In the genomic region with DNA sequence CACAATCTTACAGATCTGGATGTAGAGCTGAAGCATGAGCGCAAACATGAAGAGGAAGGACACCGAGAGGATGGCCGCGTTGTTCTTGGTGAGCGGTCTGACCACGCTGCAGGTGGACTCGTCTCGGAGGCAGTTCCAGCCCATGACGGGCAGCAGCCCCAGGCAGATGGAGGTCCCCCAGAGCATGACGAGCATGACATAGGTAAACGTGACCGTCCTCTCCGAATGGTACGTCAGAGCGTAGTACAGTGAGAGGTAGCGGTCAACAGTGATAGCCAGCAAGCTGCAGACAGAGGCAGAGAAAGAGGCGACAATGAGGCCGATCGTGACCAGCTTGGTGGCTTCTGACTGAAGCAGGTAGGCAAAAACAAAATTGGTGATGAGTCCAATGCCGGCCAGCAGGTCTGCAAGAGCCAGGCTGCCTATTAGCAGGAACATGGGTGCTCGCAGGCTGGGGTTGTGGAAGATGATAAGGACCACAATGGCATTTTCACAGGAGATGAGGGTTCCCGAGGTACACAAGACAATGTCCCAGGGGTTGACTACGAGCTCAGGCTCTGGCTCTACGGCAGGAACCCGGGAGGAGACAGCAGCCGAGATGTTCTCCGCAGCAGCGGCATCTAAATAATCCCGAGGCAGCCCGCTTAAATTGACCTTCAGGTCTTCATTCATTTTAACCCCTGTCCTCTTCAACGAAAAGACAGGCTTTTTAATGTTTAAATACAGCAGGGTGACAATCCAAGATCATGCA, we compare ENCODE assay signal across 9 cellular contexts. TPM values are rescaled to one million over a fixed set of nuclear protein-coding genes. Genes with fewer than 3 reads are reported as not detected.
DNase-seq lines count a peak whose midpoint lies in the region; ATAC-seq and TF ChIP-seq lines count a peak whose summit lies in the region.
"Had no signal": no experiment of that assay in that cellular context is flagged by ENCODE, and none has a peak within 500 bp of the region (broad histone marks: within the 10 kb centered on the region; RNA-seq: fewer than 3 reads in every experiment).

No MANE protein-coding gene starts in this region.

- H3K4me1 ChIP-seq in suprapubic skin = peaks cover 15% of the 10 kb centered on the region
- no peaks in the 10 kb centered on the region; the same call in 1 of the 2 replicates for H3K4me1 ChIP-seq in SJCRH30

- no peak for ATAC-seq in activated T-cell treated with anti-CD3 and anti-CD28 coated beads, Interleukin-2, amount 50 U/mL, for 4 hours
- ATAC-seq in activated naive CD8-positive, alpha-beta T cell treated with anti-CD3 and anti-CD28 coated beads, Interleukin-2, amount 50 U/mL, for 24 hours = no peak
- ATAC-seq in GM19463 (IDR thresholded peaks at IDR 0.05; ENCODE audit: unreplicated experiment) = no peak

- H3K36me3 Mint-ChIP-seq in activated T-cell treated with anti-CD3 and anti-CD28 coated beads, Interleukin-2, amount 50 U/mL, for 4 hours (ENCODE audit: insufficient read depth) = no peaks in the 10 kb centered on the region
- H3K36me3 Mint-ChIP-seq in activated naive CD8-positive, alpha-beta T cell treated with anti-CD3 and anti-CD28 coated beads, Interleukin-2, amount 50 U/mL, for 24 hours (ENCODE audit: low read depth) = no peaks in the 10 kb centered on the region

- H3K9me3 ChIP-seq in suprapubic skin (no peaks in the 10 kb centered on the region), SJCRH30 (replicated peaks) (no peaks in the 10 kb centered on the region)

- no peak for DNase-seq in activated T-cell treated with anti-CD3 and anti-CD28 coated beads, Interleukin-2, amount 50 U/mL, for 4 hours
- no peak for DNase-seq in activated T-cell treated with anti-CD3 and anti-CD28 coated beads, Interleukin-2, amount 50 U/mL, for 48 hours
- DNase-seq in activated naive CD8-positive, alpha-beta T cell treated with anti-CD3 and anti-CD28 coated beads, Interleukin-2, amount 50 U/mL, for 24 hours = no peak
- DNase-seq in left kidney (ENCODE audit: low read depth, low spot score) = peak; percentile 5
- no peak for DNase-seq in suprapubic skin (ENCODE audit: low spot score in 2 of 2)
- DNase-seq in NCI-H1694 treated with DMSO at 0.1 percent for 48 hours (lab: John Stamatoyannopoulos, UW) = no peak
- DNase-seq in SJCRH30 = no peak
- DNase-seq: amniotic stem cell had no signal

- no peak for TF ChIP-seq POLR2A in suprapubic skin (IDR thresholded peaks at IDR 0.05)

- H3K36me3 ChIP-seq in suprapubic skin = no peaks in the 10 kb centered on the region
- no peaks in the 10 kb centered on the region for H3K36me3 ChIP-seq in SJCRH30

- 73% methylated on average over 31 of the region's 31 CpGs for WGBS in suprapubic skin

- no peaks in the 10 kb centered on the region for H3K9me3 Mint-ChIP-seq in activated T-cell treated with anti-CD3 and anti-CD28 coated beads, Interleukin-2, amount 50 U/mL, for 4 hours
- no peaks in the 10 kb centered on the region for H3K9me3 Mint-ChIP-seq in activated naive CD8-positive, alpha-beta T cell treated with anti-CD3 and anti-CD28 coated beads, Interleukin-2, amount 50 U/mL, for 24 hours

- no peak overlapping the region for H3K27ac ChIP-seq in suprapubic skin
- no peak overlapping the region for H3K27ac ChIP-seq in SJCRH30

- H3K4me1 Mint-ChIP-seq in activated T-cell treated with anti-CD3 and anti-CD28 coated beads, Interleukin-2, amount 50 U/mL, for 4 hours (ENCODE audit: low read depth) = peaks cover 7% of the 10 kb centered on the region
- H3K4me1 Mint-ChIP-seq in activated naive CD8-positive, alpha-beta T cell treated with anti-CD3 and anti-CD28 coated beads, Interleukin-2, amount 50 U/mL, for 24 hours = peaks cover 14% of the 10 kb centered on the region

- H3K27ac Mint-ChIP-seq in activated naive CD8-positive, alpha-beta T cell treated with anti-CD3 and anti-CD28 coated beads, Interleukin-2, amount 50 U/mL, for 24 hours = no peak overlapping the region

- peaks cover 54% of the 10 kb centered on the region for H3K27me3 Mint-ChIP-seq in activated T-cell treated with anti-CD3 and anti-CD28 coated beads, Interleukin-2, amount 50 U/mL, for 4 hours (ENCODE audit: low read depth)
- peaks cover 52% of the 10 kb centered on the region for H3K27me3 Mint-ChIP-seq in activated naive CD8-positive, alpha-beta T cell treated with anti-CD3 and anti-CD28 coated beads, Interleukin-2, amount 50 U/mL, for 24 hours

- peaks cover 68% of the 10 kb centered on the region for H3K27me3 ChIP-seq in suprapubic skin
- H3K27me3 ChIP-seq in SJCRH30 = no peaks in the 10 kb centered on the region

- peak overlapping the region; percentile 65 for H3K4me3 Mint-ChIP-seq in activated T-cell treated with anti-CD3 and anti-CD28 coated beads, Interleukin-2, amount 50 U/mL, for 4 hours
- peak overlapping the region; percentile 56 for H3K4me3 Mint-ChIP-seq in activated naive CD8-positive, alpha-beta T cell treated with anti-CD3 and anti-CD28 coated beads, Interleukin-2, amount 50 U/mL, for 24 hours

- H3K4me3 ChIP-seq in suprapubic skin (peak overlapping the region; percentile 40), SJCRH30 (no peak overlapping the region)

- no peak for TF ChIP-seq CTCF in suprapubic skin (IDR thresholded peaks at IDR 0.05)

- TF ChIP-seq EP300 in suprapubic skin (IDR thresholded peaks at IDR 0.05) = no peak

RNA-seq across cellular contexts. Expression of a gene that starts 1.3 kb away (rescaled TPM):
- not detected for total RNA-seq in activated T-cell treated with anti-CD3 and anti-CD28 coated beads, Interleukin-2, amount 50 U/mL, for 4 hours
- 10 to 100 TPM in 1 of 4 donors, 1 to 10 TPM in 3; 3.9 to 16.6 (median 6.8) TPM for total RNA-seq in suprapubic skin
- not detected in 2 replicates for total RNA-seq in SJCRH30 (2014; rRNA removed; shearing (Covaris generic))
